Comparison of ENCODE assay signal across 8 cellular contexts in genomic region chr7:30164567-30164966, GRCh38. TPM values are rescaled to one million over a fixed set of nuclear protein-coding genes. Genes with fewer than 3 reads are reported as not detected.
DNase-seq lines count a peak whose midpoint lies in the region; ATAC-seq, FAIRE-seq and TF ChIP-seq lines count a peak whose summit lies in the region.

No MANE protein-coding gene starts in this region.

- peak overlapping the region in 4 of 5 experiments; percentile 3 to 23 (median 14) for H3K4me3 Mint-ChIP-seq in brain

- TF ChIP-seq POLR2A in tibial nerve (IDR thresholded peaks at IDR 0.05) = no peak

- DNase-seq in DMS79 (lab: John Stamatoyannopoulos, UW) (peak; percentile 86), NCI-H82 treated with DMSO at 0.1 percent for 48 hours (lab: John Stamatoyannopoulos, UW; ENCODE audit: unreplicated experiment) (peak; percentile 39), kidney (no peak), tibial nerve (ENCODE audit: low spot score in 2 of 2) (no peak)

- H3K9me3 Mint-ChIP-seq in brain = no peaks in the 10 kb centered on the region

- H3K27me3 Mint-ChIP-seq in brain = no peaks in the 10 kb centered on the region

- peaks cover 88% of the 10 kb centered on the region for H3K4me1 Mint-ChIP-seq in brain

- H3K4me1 ChIP-seq in kidney (ENCODE audit: control insufficient read depth in 1 of 2, insufficient read depth in 1 of 2, low read depth in 1 of 2, low read length in 2 of 2) (peaks cover 20 to 33% of the 10 kb centered on the region in 2 donors), tibial nerve (peaks cover 0 to 82% (median 40%) of the 10 kb centered on the region in 4 donors)

- H3K9ac ChIP-seq in kidney (ENCODE audit: low read length in 2 of 2) = no peak overlapping the region

- H3K4me3 ChIP-seq in kidney (ENCODE audit: low read length in 2 of 2) (no peak overlapping the region), tibial nerve (no peak overlapping the region)

- ATAC-seq in HG03378 (IDR thresholded peaks at IDR 0.05; ENCODE audit: unreplicated experiment) = peak; percentile 35
- no peak for ATAC-seq in GM19328 (IDR thresholded peaks at IDR 0.05; ENCODE audit: unreplicated experiment)
- ATAC-seq in GM19463 (IDR thresholded peaks at IDR 0.05; ENCODE audit: unreplicated experiment) = no peak

- peak overlapping the region; percentile 19 to 85 (median 47) for H3K27ac Mint-ChIP-seq in brain

- WGBS in tibial nerve, 2 donors = 56 to 58% methylated on average over 6 of the region's 6 CpGs

- no peaks in the 10 kb centered on the region for H3K27me3 ChIP-seq in tibial nerve

- peak; percentile 50 to 56 for TF ChIP-seq CTCF in brain (conservative IDR thresholded peaks at IDR 0.05)
- TF ChIP-seq CTCF in kidney (IDR thresholded peaks at IDR 0.05; ENCODE audit: borderline replicate concordance, extremely low read depth, insufficient read depth) = peak; percentile 56
- TF ChIP-seq CTCF in tibial nerve (IDR thresholded peaks at IDR 0.05) = peak; percentile 42 to 58 (median 54)

- intact Hi-C loops in kidney (cut with DNase I) = no loop called here

- H3K27ac ChIP-seq in kidney (ENCODE audit: low read depth in 2 of 2, low read length in 2 of 2) = no peak overlapping the region
- peak overlapping the region in 3 of 4 donors; percentile 74 to 94 (median 87) for H3K27ac ChIP-seq in tibial nerve

- H3K36me3 ChIP-seq in kidney (ENCODE audit: control insufficient read depth in 1 of 2, insufficient read depth in 2 of 2, low read length in 2 of 2) (no peaks in the 10 kb centered on the region), tibial nerve (peaks cover 0 to 17% (median 0%) of the 10 kb centered on the region in 3 donors)

- TF ChIP-seq EP300 in tibial nerve (IDR thresholded peaks at IDR 0.05) = peak in 1 of 2 donors; percentile 37

- peaks cover 5% of the 10 kb centered on the region for H3K36me3 Mint-ChIP-seq in brain

- H3K9me3 ChIP-seq in kidney (ENCODE audit: control insufficient read depth in 1 of 2, low read length in 2 of 2) (no peaks in the 10 kb centered on the region), tibial nerve (no peaks in the 10 kb centered on the region)

- no peak for FAIRE-seq in kidney (lab: Jason Lieb, UNC)

RNA-seq across cellular contexts. Expression of gene MTURN, which starts 29.8 kb away (rescaled TPM):
- polyA plus RNA-seq in brain (ENCODE audit: insufficient read depth, low read depth, low replicate concordance) (450 TPM), kidney (ENCODE audit: insufficient read depth, low read depth, low replicate concordance) (54.7 TPM)
- total RNA-seq in kidney (80.1 TPM), tibial nerve (100 to 1,000 TPM; 156 to 246 (median 186) TPM)

Comparison
In these comparisons a context has a peak if more than half of its experiments do, and no peak if none do; other contexts are left out.
1. DNase-seq: peak in DMS79 (single experiment) and NCI-H82 treated with DMSO at 0.1 percent for 48 hours (single experiment); none in kidney (single experiment) and tibial nerve (0 of 2).
2. H3K27ac ChIP-seq: peak in tibial nerve (3 of 4); none in kidney (0 of 2).
3. Peak in every context shown above with its lines, with median percentiles within 50 percentile points of each other: CTCF ChIP-seq.